21 cellular contexts compared by ENCODE assay signal in the genomic region with DNA sequence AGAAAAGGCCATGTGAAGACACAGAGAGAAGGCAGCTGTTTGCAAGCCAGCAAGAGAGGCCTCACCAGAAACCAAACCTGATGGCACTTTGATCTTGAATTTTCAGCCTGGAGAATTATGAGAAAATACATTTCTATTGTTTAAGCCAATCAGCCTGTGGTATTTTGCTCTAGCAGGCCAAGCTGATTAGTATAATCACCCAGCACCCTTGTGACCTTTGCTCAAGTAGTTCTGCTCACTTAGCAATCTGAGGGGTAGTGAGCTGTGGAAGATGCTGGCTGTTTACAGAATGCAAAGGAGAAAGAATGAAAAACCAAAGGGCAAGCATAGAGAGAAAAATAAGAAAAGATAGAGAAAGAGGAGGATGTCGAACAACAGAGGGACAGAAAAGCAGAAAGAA.
"Had no signal": no experiment of that assay in that cellular context is flagged by ENCODE, and none has a peak within 500 bp of the region (broad histone marks: within the 10 kb centered on the region; RNA-seq: fewer than 3 reads in every experiment).

No MANE protein-coding gene starts in this region.

- H3K4me1 ChIP-seq: breast epithelium had no signal

- FAIRE-seq: K562 had no signal

- H3K36me3 Mint-ChIP-seq: activated naive CD4-positive, alpha-beta T cell treated with anti-CD3 and anti-CD28 coated beads, Interleukin-2, amount 10 ng/mL, durations not matched to agents 7 days and 5 days; activated naive CD8-positive, alpha-beta T cell treated with anti-CD3 and anti-CD28 coated beads for 36 hours had no signal

- H3K9ac ChIP-seq: SK-N-SH had no signal

- ATAC-seq: activated CD4-positive, CD25-positive, alpha-beta regulatory T cell treated with anti-CD3 and anti-CD28 coated beads, Interleukin-2, amount 50 U/mL, for 24 hours; activated CD8-positive, alpha-beta T cell treated with anti-CD3 and anti-CD28 coated beads for 36 hours; activated T-cell treated with anti-CD3 and anti-CD28 coated beads, Interleukin-2, amount 50 U/mL, for 72 hours; K562 had no signal

- H3K9me3 ChIP-seq: breast epithelium, SK-N-SH had no signal

- H3K9me3 Mint-ChIP-seq: activated CD8-positive, alpha-beta T cell treated with anti-CD3 and anti-CD28 coated beads for 36 hours; activated naive CD4-positive, alpha-beta T cell treated with anti-CD3 and anti-CD28 coated beads, Interleukin-2, amount 10 ng/mL, durations not matched to agents 7 days and 5 days; activated naive CD8-positive, alpha-beta T cell treated with anti-CD3 and anti-CD28 coated beads for 36 hours; activated T-helper 2 cell treated with anti-CD3 and anti-CD28 coated beads, Interferon-gamma antibody, Interleukin-2, Interleukin-4, amounts not matched to agents 10 μg/mL and 5 μg/mL and 100 μg/mL, durations not matched to agents 14 hours and 24 hours and 36 hours had no signal

- H3K4me2 ChIP-seq: SK-N-SH had no signal

- H3K4me3 ChIP-seq: breast epithelium, K562 had no signal

- H3K4me3 Mint-ChIP-seq: activated CD8-positive, alpha-beta T cell treated with anti-CD3 and anti-CD28 coated beads for 36 hours; activated naive CD4-positive, alpha-beta T cell treated with anti-CD3 and anti-CD28 coated beads, Interleukin-2, amount 10 ng/mL, durations not matched to agents 7 days and 5 days; activated naive CD8-positive, alpha-beta T cell treated with anti-CD3 and anti-CD28 coated beads for 36 hours; activated T-cell treated with anti-CD3 and anti-CD28 coated beads, Interleukin-2, amount 50 U/mL, for 72 hours had no signal

- H3K36me3 ChIP-seq: breast epithelium had no signal

- H3K27ac Mint-ChIP-seq: activated CD8-positive, alpha-beta T cell treated with anti-CD3 and anti-CD28 coated beads for 36 hours; activated naive CD4-positive, alpha-beta T cell treated with anti-CD3 and anti-CD28 coated beads, Interleukin-2, amount 10 ng/mL, durations not matched to agents 7 days and 5 days; activated naive CD8-positive, alpha-beta T cell treated with anti-CD3 and anti-CD28 coated beads for 36 hours; activated T-cell treated with anti-CD3 and anti-CD28 coated beads, Interleukin-2, amount 50 U/mL, for 72 hours; activated T-helper 2 cell treated with anti-CD3 and anti-CD28 coated beads, Interferon-gamma antibody, Interleukin-2, Interleukin-4, amounts not matched to agents 10 μg/mL and 5 μg/mL and 100 μg/mL, durations not matched to agents 14 hours and 24 hours and 36 hours had no signal

- H3K27me3 ChIP-seq: breast epithelium had no signal

- H3K9me2 ChIP-seq: SK-N-SH had no signal

- H3K27me3 Mint-ChIP-seq: activated CD8-positive, alpha-beta T cell treated with anti-CD3 and anti-CD28 coated beads for 36 hours; activated naive CD4-positive, alpha-beta T cell treated with anti-CD3 and anti-CD28 coated beads, Interleukin-2, amount 10 ng/mL, durations not matched to agents 7 days and 5 days; activated naive CD8-positive, alpha-beta T cell treated with anti-CD3 and anti-CD28 coated beads for 36 hours had no signal

- DNase-seq: activated CD4-positive, alpha-beta T cell treated with anti-CD3 and anti-CD28 coated beads for 4 hours; activated CD8-positive, alpha-beta memory T cell treated with anti-CD3 and anti-CD28 coated beads, Interleukin-2, amount 50 U/mL, for 4 hours; activated CD8-positive, alpha-beta T cell treated with anti-CD3 and anti-CD28 coated beads for 36 hours; activated gamma-delta T cell treated with Interleukin-2 at 50 U/mL for 16 hours; activated naive CD4-positive, alpha-beta T cell treated with anti-CD3 and anti-CD28 coated beads, Interleukin-2, amount 10 ng/mL, durations not matched to agents 7 days and 5 days; activated naive CD8-positive, alpha-beta T cell treated with anti-CD3 and anti-CD28 coated beads for 36 hours; activated T-cell treated with anti-CD3 and anti-CD28 coated beads, Interleukin-2, amount 50 U/mL, for 72 hours; anterior cingulate cortex; central memory CD4-positive, alpha-beta T cell; Karpas-422; NCI-H1092; NCI-H1930; NCI-H2107; NCI-H446; NCI-H748 treated with DMSO at 0.1 percent for 48 hours; SK-N-SH; T-helper 1 cell had no signal

- H3K27ac ChIP-seq: breast epithelium had no signal

- H3K4me1 Mint-ChIP-seq: activated naive CD4-positive, alpha-beta T cell treated with anti-CD3 and anti-CD28 coated beads, Interleukin-2, amount 10 ng/mL, durations not matched to agents 7 days and 5 days; activated naive CD8-positive, alpha-beta T cell treated with anti-CD3 and anti-CD28 coated beads for 36 hours had no signal
